ENCODE assay signal across 8 cellular contexts in the genomic region with DNA sequence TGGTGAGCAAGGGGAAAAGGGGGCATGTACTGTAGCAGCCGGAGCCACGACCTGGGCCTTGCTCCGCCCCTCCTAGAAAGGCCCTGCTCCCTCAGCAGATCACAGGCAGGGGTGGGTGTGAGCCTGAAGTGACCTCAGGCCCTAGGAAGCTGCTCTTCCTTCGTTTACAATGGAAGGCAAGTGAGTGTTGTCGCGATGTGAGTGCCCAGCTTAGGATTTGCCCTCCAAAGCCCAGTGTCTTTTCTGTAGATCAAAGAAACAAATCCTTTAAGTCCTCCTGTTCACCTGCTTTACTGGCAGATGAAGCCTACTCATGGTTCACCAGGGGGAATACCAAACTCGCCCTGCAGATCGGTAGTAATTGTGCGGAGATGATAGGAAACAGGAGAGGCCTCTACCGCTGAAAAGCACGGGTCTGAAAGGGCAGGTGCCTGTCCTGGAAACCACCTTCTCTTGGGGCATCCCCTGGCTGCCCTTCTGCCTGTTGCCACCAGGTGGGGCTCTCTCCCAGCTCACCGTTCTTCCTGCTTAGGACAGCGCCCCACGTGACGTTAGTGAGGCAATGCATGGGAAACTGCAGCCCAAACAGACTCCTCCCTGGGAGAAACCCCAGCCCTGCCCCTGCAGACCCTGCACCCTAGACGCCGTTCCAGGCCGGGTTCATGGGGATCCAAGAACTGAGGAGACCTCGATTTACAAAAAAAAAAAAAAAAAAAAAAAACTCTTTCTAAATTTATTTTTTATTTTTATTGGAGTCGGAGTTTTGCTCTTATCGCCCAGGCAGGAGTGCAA. TPM values are rescaled to one million over a fixed set of nuclear protein-coding genes. Genes with fewer than 3 reads are reported as not detected.
DNase-seq lines count a peak whose midpoint lies in the region; ATAC-seq lines count a peak whose summit lies in the region.

No MANE protein-coding gene starts in this region.

- intact Hi-C loops in left colon (cut with DNase I, micrococcal nuclease), result loop anchor here in 1 of 2 donors (5.0 kb wide), 1 partner anchor 60 kb away; no protein-coding TSS in a partner anchor

- DNase-seq in CD1c-positive myeloid dendritic cell (ENCODE audit: extremely low spot score), result peak; percentile 95
- DNase-seq in NCI-H510A treated with DMSO at 0.1 percent for 48 hours (lab: John Stamatoyannopoulos, UW), result peak; percentile 96
- DNase-seq in activated CD4-positive, alpha-beta T cell treated with anti-CD3 and anti-CD28 coated beads for 1 hour, result peak; percentile 89
- DNase-seq in cerebellar cortex (ENCODE audit: low spot score), result peak; percentile 97
- DNase-seq in left colon, result peak; percentile 87 to 91
- DNase-seq in stimulated activated CD4-positive, alpha-beta T cell treated with anti-CD3 and anti-CD28 coated beads, Interleukin-4, amount 100 ng/mL, for 1 hour, result peak; percentile 89

- ATAC-seq in GM19372 (IDR thresholded peaks at IDR 0.05; ENCODE audit: low read depth, unreplicated experiment) (peak; percentile 95), HG03469 (IDR thresholded peaks at IDR 0.05; ENCODE audit: unreplicated experiment) (peak; percentile 74), left colon (peak; percentile 98)

RNA-seq across cellular contexts. Expression of a gene that starts 34.9 kb away (rescaled TPM):
- total RNA-seq in left colon, result 10 to 100 TPM; 17.3 to 23.4 TPM

RNA-seq across cellular contexts. Expression of a gene that starts 45.9 kb away (rescaled TPM):
- 100 to 1,000 TPM; 208 to 210 TPM for total RNA-seq in left colon

RNA-seq across cellular contexts. Expression of a gene that starts 55.4 kb away (rescaled TPM):
- total RNA-seq in left colon, result 1 to 10 TPM; 1.1 to 1.2 TPM

Comparison
In these comparisons a context has a peak if more than half of its experiments do, and no peak if none do; other contexts are left out.
1. Peak in every context shown above with its lines: DNase-seq and ATAC-seq.